In the genomic region with DNA sequence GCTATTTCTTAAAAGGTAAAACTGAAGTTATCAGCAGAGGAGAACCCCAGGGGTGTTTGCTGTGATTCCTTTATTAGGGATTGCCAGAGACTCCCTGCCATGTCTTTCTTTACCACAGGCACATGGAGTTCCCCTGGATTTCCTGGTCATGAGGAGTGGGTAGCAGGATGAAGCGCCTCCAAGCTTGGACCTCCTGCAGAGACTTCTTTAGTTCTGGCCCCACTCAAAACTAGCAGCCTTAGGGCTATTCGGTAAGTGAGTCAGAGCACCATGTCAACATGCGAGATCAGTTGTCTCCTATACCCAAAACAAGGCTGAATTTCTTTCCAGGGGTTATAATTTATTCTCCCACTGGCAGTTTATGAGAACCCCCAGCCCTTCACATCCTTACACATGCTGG, we compare ENCODE assay signal across 26 cellular contexts.
DNase-seq lines count a peak whose midpoint lies in the region; TF ChIP-seq lines count a peak whose summit lies in the region.
"Had no signal": no experiment of that assay in that cellular context is flagged by ENCODE, and none has a peak within 500 bp of the region (broad histone marks: within the 10 kb centered on the region; RNA-seq: fewer than 3 reads in every experiment).

No MANE protein-coding gene starts in this region.

- intact Hi-C loops in esophagus muscularis mucosa (cut with DNase I), result no loop called here

- no peak overlapping the region for H3K4me3 ChIP-seq in HUES48 (ENCODE audit: low read depth, low read length)
- no peak overlapping the region for H3K4me3 ChIP-seq in adipocyte (ENCODE audit: low read length)
- H3K4me3 ChIP-seq in esophagus muscularis mucosa, result no peak overlapping the region
- H3K4me3 ChIP-seq: BLaER1, dorsolateral prefrontal cortex, right lobe of liver, testis, vagina had no signal

- no peaks in the 10 kb centered on the region for H3K9me3 ChIP-seq in HUES48 (ENCODE audit: control insufficient read depth, insufficient read depth, low read length)
- peaks cover 7% of the 10 kb centered on the region for H3K9me3 ChIP-seq in adipocyte (ENCODE audit: control insufficient read depth, low read length)
- H3K9me3 ChIP-seq in esophagus muscularis mucosa, result peaks cover 0 to 12% (median 5%) of the 10 kb centered on the region in 4 donors
- H3K9me3 ChIP-seq: right lobe of liver, testis, vagina had no signal

- 91% methylated on average over 3 of the region's 3 CpGs for WGBS in esophagus muscularis mucosa

- DNase-seq in COR-L47 (lab: John Stamatoyannopoulos, UW) (peak; percentile 5), adipocyte (ENCODE audit: low read depth) (peak; percentile 28), iris pigment epithelial cell (ENCODE audit: low read depth) (peak; percentile 54), NCI-H526 treated with DMSO at 0.1 percent for 48 hours (lab: John Stamatoyannopoulos, UW) (no peak), DMS 273 (lab: John Stamatoyannopoulos, UW; ENCODE audit: unreplicated experiment) (no peak), NCI-H69 (lab: John Stamatoyannopoulos, UW) (no peak), esophagus muscularis mucosa (ENCODE audit: extremely low spot score) (no peak)
- DNase-seq: activated B cell treated with CpG ODN at 0.5 μM for 24 hours; activated CD4-positive, alpha-beta T cell treated with anti-CD3 and anti-CD28 coated beads, Interleukin-2, amount 50 U/mL, for 48 hours; activated CD8-positive, alpha-beta memory T cell treated with anti-CD3 and anti-CD28 coated beads, Interleukin-2, amount 50 U/mL, for 48 hours; aorta; Calu3; dorsolateral prefrontal cortex; left ventricle myocardium superior; NCI-H1694 treated with DMSO at 0.1 percent for 48 hours; NCI-H774; right lobe of liver; stimulated activated CD4-positive, alpha-beta T cell treated with anti-CD3 and anti-CD28 coated beads, Interleukin-4, amount 100 ng/mL, for 4 hours; stimulated activated naive CD4-positive, alpha-beta T cell; T-helper 9 cell; testis had no signal

- no peak for TF ChIP-seq CTCF in esophagus muscularis mucosa (IDR thresholded peaks at IDR 0.05)

- H3K27ac ChIP-seq in HUES48 (ENCODE audit: low read depth, low read length), result peak overlapping the region; percentile 12
- no peak overlapping the region for H3K27ac ChIP-seq in esophagus muscularis mucosa (replicated peaks in 1 of 4)
- H3K27ac ChIP-seq: BLaER1, dorsolateral prefrontal cortex, KMS-11, parathyroid adenoma, testis, vagina had no signal

- H3K36me3 ChIP-seq in HUES48 (ENCODE audit: control insufficient read depth, insufficient read depth, low read length), result no peaks in the 10 kb centered on the region
- no peaks in the 10 kb centered on the region for H3K36me3 ChIP-seq in adipocyte (ENCODE audit: control insufficient read depth, insufficient read depth, low read length, severe bottlenecking)
- no peaks in the 10 kb centered on the region for H3K36me3 ChIP-seq in esophagus muscularis mucosa
- H3K36me3 ChIP-seq: BLaER1, right lobe of liver, vagina had no signal

- H3K27me3 ChIP-seq in HUES48 (ENCODE audit: control insufficient read depth, insufficient read depth, low read length) (peaks cover 57% of the 10 kb centered on the region), adipocyte (replicated peaks; ENCODE audit: control insufficient read depth, insufficient read depth, low read length) (no peaks in the 10 kb centered on the region), esophagus muscularis mucosa (no peaks in the 10 kb centered on the region)
- H3K27me3 ChIP-seq: BLaER1, right lobe of liver, testis, vagina had no signal

- no peak for TF ChIP-seq EP300 in esophagus muscularis mucosa (IDR thresholded peaks at IDR 0.05)

- H3K4me1 ChIP-seq in HUES48 (ENCODE audit: control insufficient read depth, insufficient read depth, low read length) (peaks cover 37% of the 10 kb centered on the region), adipocyte (ENCODE audit: control insufficient read depth, insufficient read depth, low read length) (peaks cover 26% of the 10 kb centered on the region), esophagus muscularis mucosa (peaks cover 0 to 8% (median 1%) of the 10 kb centered on the region in 4 donors)
- H3K4me1 ChIP-seq: BLaER1, parathyroid adenoma, testis, vagina had no signal

- H3K9ac ChIP-seq in HUES48 (ENCODE audit: low read depth, low read length) (no peak overlapping the region), adipocyte (ENCODE audit: low read length) (no peak overlapping the region)
- H3K9ac ChIP-seq: BLaER1, KMS-11, parathyroid adenoma had no signal

- no peak for TF ChIP-seq POLR2A in esophagus muscularis mucosa (IDR thresholded peaks at IDR 0.05; ENCODE audit: low read depth)

Comparison
In these comparisons a context has a peak if more than half of its experiments do, and no peak if none do; other contexts are left out.
1. DNase-seq: peak in COR-L47 (single experiment), adipocyte (single experiment) and iris pigment epithelial cell (single experiment); none in NCI-H526 treated with DMSO at 0.1 percent for 48 hours (single experiment), DMS 273 (single experiment), NCI-H69 (single experiment) and esophagus muscularis mucosa (single experiment).